In genomic region chr15:69881760-69882159, GRCh38 we compare ENCODE assay signal across 10 cellular contexts.
DNase-seq lines count a peak whose midpoint lies in the region; ATAC-seq and TF ChIP-seq lines count a peak whose summit lies in the region.
"Had no signal": no experiment of that assay in that cellular context is flagged by ENCODE, and none has a peak within 500 bp of the region (broad histone marks: within the 10 kb centered on the region; RNA-seq: fewer than 3 reads in every experiment).

No MANE protein-coding gene starts in this region.

- peaks cover 40% of the 10 kb centered on the region for H3K27me3 Mint-ChIP-seq in HFFc6 (ENCODE audit: insufficient read depth)

- H3K9me3 Mint-ChIP-seq in HFFc6 = no peaks in the 10 kb centered on the region
- H3K9me3 Mint-ChIP-seq: nephron progenitor cell had no signal

- H3K4me3 Mint-ChIP-seq in HFFc6 = no peak overlapping the region
- H3K4me3 Mint-ChIP-seq: nephron progenitor cell had no signal

- intact Hi-C loops in left colon (cut with DNase I, micrococcal nuclease) = no loop called here
- intact Hi-C loops in lower lobe of right lung (cut with DNase I) = no loop called here

- H3K36me3 Mint-ChIP-seq in HFFc6 (ENCODE audit: low read depth) = 0 out of 2 replicates have a peak, but pooled peaks cover 4% of the 10 kb centered on the region

- H3K4me1 Mint-ChIP-seq in HFFc6 (ENCODE audit: low read depth) = no peaks in the 10 kb centered on the region

- ATAC-seq in GM18861 (IDR thresholded peaks at IDR 0.05; ENCODE audit: unreplicated experiment) = peak; percentile 69
- ATAC-seq in GM21717 (IDR thresholded peaks at IDR 0.05; ENCODE audit: unreplicated experiment) = peak; percentile 47
- ATAC-seq in left colon = no peak
- no peak for ATAC-seq in lower lobe of right lung

- no peak for TF ChIP-seq CTCF in HFFc6 (IDR thresholded peaks at IDR 0.05)
- TF ChIP-seq CTCF in lower lobe of right lung (IDR thresholded peaks at IDR 0.05) = no peak

- no peaks in the 10 kb centered on the region for H3K4me1 ChIP-seq in lower lobe of right lung

- no peaks in the 10 kb centered on the region for H3K9me3 ChIP-seq in lower lobe of right lung

- no peaks in the 10 kb centered on the region for H3K36me3 ChIP-seq in lower lobe of right lung

- H3K27ac ChIP-seq in lower lobe of right lung = no peak overlapping the region

- H3K27ac Mint-ChIP-seq in HFFc6 = no peak overlapping the region
- H3K27ac Mint-ChIP-seq: nephron progenitor cell had no signal

- peak; percentile 11 for DNase-seq in NCI-H1436 treated with DMSO at 0.1 percent for 48 hours (lab: John Stamatoyannopoulos, UW)
- peak; percentile 43 for DNase-seq in putamen (ENCODE audit: low spot score)
- DNase-seq in left colon = no peak
- no peak for DNase-seq in HFFc6
- DNase-seq in lower lobe of right lung = no peak
- DNase-seq: GOT3; nephron progenitor cell; stimulated activated CD4-positive, alpha-beta T cell treated with anti-CD3 and anti-CD28 coated beads, Interleukin-2, amount 100 ng/mL, for 24 hours had no signal

- no peaks in the 10 kb centered on the region for H3K27me3 ChIP-seq in lower lobe of right lung (ENCODE audit: low read depth)

- H3K4me3 ChIP-seq in lower lobe of right lung = no peak overlapping the region

Comparison
In these comparisons a context has a peak if more than half of its experiments do, and no peak if none do; other contexts are left out.
1. ATAC-seq: peak in GM18861 (single experiment) and GM21717 (single experiment); none in left colon (single experiment) and lower lobe of right lung (0 of 2).
2. DNase-seq: peak in NCI-H1436 treated with DMSO at 0.1 percent for 48 hours (single experiment) and putamen (single experiment); none in left colon (0 of 2), HFFc6 (single experiment) and lower lobe of right lung (single experiment).